25 cellular contexts compared by ENCODE assay signal in the genomic region with DNA sequence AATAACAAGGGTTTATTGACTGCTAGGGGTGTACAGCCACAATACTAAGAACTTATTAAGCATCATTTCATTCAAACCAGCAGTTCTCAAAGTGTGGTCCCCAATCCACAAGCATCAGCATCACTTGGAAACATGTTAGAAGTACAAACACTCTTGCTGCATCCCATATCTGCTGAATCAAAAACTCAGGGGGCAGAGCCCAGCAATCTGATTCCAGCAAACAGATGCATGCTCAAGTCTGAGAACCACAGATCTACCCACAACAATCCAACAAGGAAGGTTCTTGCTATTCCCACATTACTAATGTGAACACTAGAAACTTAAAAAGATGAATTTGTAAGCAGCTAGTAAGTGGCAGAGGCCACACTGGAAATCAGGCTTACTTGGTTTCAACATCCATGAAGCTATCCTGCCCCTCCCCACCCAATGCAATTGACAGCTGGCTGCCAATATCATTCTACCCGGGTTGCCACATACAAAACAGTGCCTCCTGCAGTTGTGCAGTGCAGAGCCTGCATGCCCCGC. TPM values are rescaled to one million over a fixed set of nuclear protein-coding genes. Genes with fewer than 3 reads are reported as not detected.
"Had no signal": no experiment of that assay in that cellular context is flagged by ENCODE, and none has a peak within 500 bp of the region (broad histone marks: within the 10 kb centered on the region; RNA-seq: fewer than 3 reads in every experiment).

No MANE protein-coding gene starts in this region.

- H3K4me3 Mint-ChIP-seq: naive B cell; nephron progenitor cell; stimulated activated effector memory CD8-positive, alpha-beta T cell treated with anti-CD3 and anti-CD28 coated beads, Interleukin-12 subunit alpha, Interleukin-12 subunit beta, amount 100 ng/mL, for 72 hours; type B pancreatic cell had no signal

- H3K27ac Mint-ChIP-seq: naive B cell; nephron progenitor cell; stimulated activated effector memory CD8-positive, alpha-beta T cell treated with anti-CD3 and anti-CD28 coated beads, Interleukin-12 subunit alpha, Interleukin-12 subunit beta, amount 100 ng/mL, for 72 hours; type B pancreatic cell had no signal

- DNase-seq: colonic mucosa; dermis blood vessel endothelial cell; heart left ventricle; hippocampal formation; left colon; left ventricle myocardium superior; mesenchymal stem cell; midbrain; naive B cell; nephron progenitor cell; ovary; small intestine; stimulated activated CD4-positive, alpha-beta T cell treated with anti-CD3 and anti-CD28 coated beads, Interleukin-2, amount 100 ng/mL, for 48 hours; stimulated activated naive CD8-positive, alpha-beta T cell treated with anti-CD3 and anti-CD28 coated beads, Interleukin-15, Interleukin-2, amounts not matched to agents 100 U/mL and 50 U/mL, for 24 hours; thyroid gland had no signal

- H3K27me3 ChIP-seq: colonic mucosa, ovary, right atrium auricular region, thyroid gland had no signal

- H3K9me3 ChIP-seq: colonic mucosa, heart left ventricle, ovary, right atrium auricular region, suprapubic skin, thyroid gland had no signal

- H3K36me3 ChIP-seq: colonic mucosa, heart left ventricle, ovary, right atrium auricular region, suprapubic skin, thyroid gland had no signal

- ATAC-seq: heart left ventricle; left colon; left ventricle myocardium superior; stimulated activated effector memory CD8-positive, alpha-beta T cell treated with anti-CD3 and anti-CD28 coated beads, Interleukin-12 subunit alpha, Interleukin-12 subunit beta, amount 100 ng/mL, for 72 hours; stimulated activated naive CD8-positive, alpha-beta T cell treated with anti-CD3 and anti-CD28 coated beads, Interleukin-15, Interleukin-2, amounts not matched to agents 100 U/mL and 50 U/mL, for 24 hours had no signal

- H3K4me1 Mint-ChIP-seq: naive B cell had no signal

- H3K27ac ChIP-seq: colonic mucosa, heart left ventricle, ovary, right atrium auricular region, thyroid gland had no signal

- H3K4me3 ChIP-seq: colonic mucosa, heart left ventricle, lung, ovary, right atrium auricular region, suprapubic skin, thyroid gland had no signal

- H3K36me3 Mint-ChIP-seq: naive B cell; stimulated activated effector memory CD8-positive, alpha-beta T cell treated with anti-CD3 and anti-CD28 coated beads, Interleukin-12 subunit alpha, Interleukin-12 subunit beta, amount 100 ng/mL, for 72 hours; type B pancreatic cell had no signal

- H3K9me3 Mint-ChIP-seq: naive B cell; nephron progenitor cell; stimulated activated effector memory CD8-positive, alpha-beta T cell treated with anti-CD3 and anti-CD28 coated beads, Interleukin-12 subunit alpha, Interleukin-12 subunit beta, amount 100 ng/mL, for 72 hours; type B pancreatic cell had no signal

- H3K4me1 ChIP-seq: colonic mucosa, thyroid gland had no signal

RNA-seq across cellular contexts. Expression of a gene that starts 6.2 kb away (rescaled TPM):
- total RNA-seq: colonic mucosa, dermis blood vessel endothelial cell, endothelial cell of umbilical vein, frontal cortex, glomerular endothelial cell, heart left ventricle, kidney epithelial cell, left colon, left ventricle myocardium superior, lung, ovary, posterior vena cava, right atrium auricular region, thyroid gland had no signal
- polyA plus RNA-seq: endothelial cell of umbilical vein, heart left ventricle, lung, ovary had no signal

RNA-seq across cellular contexts. Expression of a gene that starts 16.9 kb away (rescaled TPM):
- total RNA-seq: dermis blood vessel endothelial cell, endothelial cell of umbilical vein, glomerular endothelial cell, kidney epithelial cell, left colon, ovary, right atrium auricular region had no signal
- polyA plus RNA-seq: endothelial cell of umbilical vein, heart left ventricle, lung, ovary, small intestine had no signal

RNA-seq across cellular contexts. Expression of a gene that starts 45.1 kb away (rescaled TPM):
- total RNA-seq: colonic mucosa, dermis blood vessel endothelial cell, endothelial cell of umbilical vein, frontal cortex, glomerular endothelial cell, heart left ventricle, kidney epithelial cell, left colon, left ventricle myocardium superior, lung, ovary, posterior vena cava, right atrium auricular region had no signal
- polyA plus RNA-seq: endothelial cell of umbilical vein, heart left ventricle, ovary had no signal
